27 cellular contexts compared by ENCODE assay signal in genomic region chr6:117617766-117618035, GRCh38. TPM values are rescaled to one million over a fixed set of nuclear protein-coding genes. Genes with fewer than 3 reads are reported as not detected.
DNase-seq lines count a peak whose midpoint lies in the region; ATAC-seq, FAIRE-seq and TF ChIP-seq lines count a peak whose summit lies in the region.
"Had no signal": no experiment of that assay in that cellular context is flagged by ENCODE, and none has a peak within 500 bp of the region (broad histone marks: within the 10 kb centered on the region; RNA-seq: fewer than 3 reads in every experiment).

No MANE protein-coding gene starts in this region.

- no peak for DNase-seq in MG63
- DNase-seq in astrocyte (ENCODE audit: low read depth), result no peak
- DNase-seq in nephron progenitor cell, result no peak
- DNase-seq in NCI-H2029 (lab: John Stamatoyannopoulos, UW), result no peak
- DNase-seq in smooth muscle cell (lab: John Stamatoyannopoulos, UW; ENCODE audit: unreplicated experiment), result no peak
- DNase-seq in sciatic nerve (ENCODE audit: low spot score), result no peak
- DNase-seq in GM13976 (ENCODE audit: low spot score), result no peak
- DNase-seq: activated CD4-positive, alpha-beta T cell treated with anti-CD3 and anti-CD28 coated beads for 1 hour; activated T-cell treated with anti-CD3 and anti-CD28 coated beads for 4 hours; caudate nucleus; CD8-positive, alpha-beta memory T cell; esophagus squamous epithelium; mucosa of descending colon; NCI-H2029 treated with DMSO at 0.1 percent for 48 hours; NCI-H526; NK-92 treated with Interleukin-12 subunit alpha and Interleukin-12 subunit beta, amount 100 ng/mL, for 24 hours; PC-9; retina; small intestine had no signal

- no peaks in the 10 kb centered on the region for H3K27me3 Mint-ChIP-seq in astrocyte (ENCODE audit: low read depth, unreplicated experiment)
- H3K27me3 Mint-ChIP-seq in nephron progenitor cell (ENCODE audit: low read depth, poor library complexity), result peaks cover 6% of the 10 kb centered on the region
- H3K27me3 Mint-ChIP-seq: dendritic cell treated with granulocyte-macrophage colony-stimulating factor and Interleukin-4, amounts not matched to agents 40 ng/mL and 50 ng/mL, for 4 days had no signal

- H3F3A ChIP-seq in smooth muscle cell (ENCODE audit: low read depth), result no peaks in the 10 kb centered on the region

- H3K9ac ChIP-seq in ES-I3 (ENCODE audit: low read depth, low read length) (peak overlapping the region; percentile 10; the same call in 1 of the 2 replicates), astrocyte (ENCODE audit: low read length) (no peak overlapping the region), smooth muscle cell (ENCODE audit: low read depth) (no peak overlapping the region)
- H3K9ac ChIP-seq: parathyroid adenoma had no signal

- in situ Hi-C loops in GM13976 (cut with MboI; ENCODE audit: low sequenced_read_pairs, unreplicated experiment), result no loop called here

- peaks cover 6% of the 10 kb centered on the region for H3K9me3 Mint-ChIP-seq in astrocyte (ENCODE audit: unreplicated experiment)
- peaks cover 22% of the 10 kb centered on the region for H3K9me3 Mint-ChIP-seq in nephron progenitor cell
- H3K9me3 Mint-ChIP-seq: nephron had no signal

- H3K4me3 Mint-ChIP-seq in astrocyte (ENCODE audit: unreplicated experiment), result no peak overlapping the region
- no peak overlapping the region for H3K4me3 Mint-ChIP-seq in nephron progenitor cell
- H3K4me3 Mint-ChIP-seq: B cell; dendritic cell treated with granulocyte-macrophage colony-stimulating factor and Interleukin-4, amounts not matched to agents 40 ng/mL and 50 ng/mL, for 4 days; nephron; stimulated activated naive CD8-positive, alpha-beta T cell treated with anti-CD3 and anti-CD28 coated beads, Interleukin-15, Interleukin-2, amounts not matched to agents 100 ng/mL and 50 ng/mL, for 24 hours had no signal

- H3K36me3 Mint-ChIP-seq in astrocyte (ENCODE audit: low read depth, unreplicated experiment) (no peaks in the 10 kb centered on the region), nephron progenitor cell (ENCODE audit: low read depth) (no peaks in the 10 kb centered on the region)
- H3K36me3 Mint-ChIP-seq: CD8-positive, alpha-beta memory T cell had no signal

- peak overlapping the region; percentile 24 for H3K4me3 ChIP-seq in MG63
- H3K4me3 ChIP-seq in astrocyte (ENCODE audit: insufficient read depth, low read depth, low read length), result no peak overlapping the region
- H3K4me3 ChIP-seq in smooth muscle cell, result no peak overlapping the region
- H3K4me3 ChIP-seq: esophagus squamous epithelium, HAP-1, mucosa of descending colon, PC-9, thoracic aorta had no signal

- 89% methylated on average over 3 of the region's 3 CpGs for WGBS in smooth muscle cell (ENCODE audit: low lambda C conversion rate)

- no peak for FAIRE-seq in astrocyte (lab: Jason Lieb, UNC)

- H3K4me1 Mint-ChIP-seq in astrocyte (ENCODE audit: low read depth, unreplicated experiment) (peaks cover 30% of the 10 kb centered on the region), nephron progenitor cell (peaks cover 7% of the 10 kb centered on the region)
- H3K4me1 Mint-ChIP-seq: B cell, nephron had no signal

- H3K79me2 ChIP-seq in astrocyte (ENCODE audit: insufficient read depth, low read length), result no peaks in the 10 kb centered on the region
- no peaks in the 10 kb centered on the region for H3K79me2 ChIP-seq in smooth muscle cell (ENCODE audit: low read depth)
- H3K79me2 ChIP-seq: parathyroid adenoma had no signal

- no peak overlapping the region for H2AFZ ChIP-seq in astrocyte (ENCODE audit: low read depth, low read length)
- H2AFZ ChIP-seq in smooth muscle cell (ENCODE audit: low read depth), result no peak overlapping the region
- H2AFZ ChIP-seq: parathyroid adenoma, PC-9 had no signal

- H3K27ac Mint-ChIP-seq in astrocyte (ENCODE audit: unreplicated experiment) (no peak overlapping the region), nephron progenitor cell (peak overlapping the region; percentile 38)
- H3K27ac Mint-ChIP-seq: B cell; dendritic cell treated with granulocyte-macrophage colony-stimulating factor and Interleukin-4, amounts not matched to agents 40 ng/mL and 50 ng/mL, for 4 days; nephron had no signal

- H3K9me3 ChIP-seq in ES-I3 (ENCODE audit: control insufficient read depth, insufficient read depth, low read length) (no peaks in the 10 kb centered on the region), MG63 (no peaks in the 10 kb centered on the region), astrocyte (ENCODE audit: insufficient read depth, low read depth, low read length) (no peaks in the 10 kb centered on the region), smooth muscle cell (replicated peaks; ENCODE audit: low read depth) (no peaks in the 10 kb centered on the region)
- H3K9me3 ChIP-seq: esophagus squamous epithelium, HAP-1, mucosa of descending colon, thoracic aorta had no signal

- TF ChIP-seq CTCF in astrocyte (IDR thresholded peaks at IDR 0.05; ENCODE audit: insufficient read depth, low read depth, low read length) (no peak), nephron progenitor cell (IDR thresholded peaks at IDR 0.05) (no peak), smooth muscle cell (IDR thresholded peaks at IDR 0.05; ENCODE audit: borderline replicate concordance, insufficient read depth, poor library complexity, severe bottlenecking) (no peak), GM13976 (IDR thresholded peaks at IDR 0.05; ENCODE audit: borderline replicate concordance, control extremely low read depth, extremely low read depth, insufficient read depth, missing control alignments) (no peak)

- H3K36me3 ChIP-seq in ES-I3 (ENCODE audit: insufficient read depth, low read length), result no peaks in the 10 kb centered on the region
- no peaks in the 10 kb centered on the region for H3K36me3 ChIP-seq in MG63
- H3K36me3 ChIP-seq in astrocyte (ENCODE audit: insufficient read depth, low read length), result no peaks in the 10 kb centered on the region
- no peaks in the 10 kb centered on the region for H3K36me3 ChIP-seq in smooth muscle cell (ENCODE audit: low read depth)
- H3K36me3 ChIP-seq: esophagus squamous epithelium, HAP-1, thoracic aorta had no signal

- H3K4me1 ChIP-seq in ES-I3 (ENCODE audit: insufficient read depth, low read length), result peaks cover 28% of the 10 kb centered on the region
- H3K4me1 ChIP-seq in astrocyte (ENCODE audit: insufficient read depth, low read length), result peaks cover 7% of the 10 kb centered on the region
- H3K4me1 ChIP-seq in smooth muscle cell (ENCODE audit: low read depth), result peaks cover 12% of the 10 kb centered on the region
- H3K4me1 ChIP-seq: esophagus squamous epithelium, parathyroid adenoma had no signal

- H3K27me3 ChIP-seq in MG63 (no peaks in the 10 kb centered on the region), astrocyte (ENCODE audit: insufficient read depth, low read length) (no peaks in the 10 kb centered on the region), smooth muscle cell (ENCODE audit: low read depth) (no peaks in the 10 kb centered on the region)
- H3K27me3 ChIP-seq: esophagus squamous epithelium had no signal

- intact Hi-C loops in sciatic nerve (cut with DNase I), result no loop called here

- H3K27ac ChIP-seq in astrocyte (ENCODE audit: low read depth, low read length) (no peak overlapping the region), smooth muscle cell (ENCODE audit: low read depth) (no peak overlapping the region)
- H3K27ac ChIP-seq: esophagus squamous epithelium, parathyroid adenoma, PC-9, thoracic aorta had no signal

- no peak for ATAC-seq in sciatic nerve
- ATAC-seq: mucosa of descending colon had no signal

- no peaks in the 10 kb centered on the region for H4K20me1 ChIP-seq in astrocyte (ENCODE audit: insufficient read depth, low read length)
- no peaks in the 10 kb centered on the region for H4K20me1 ChIP-seq in smooth muscle cell (ENCODE audit: low read depth)

- H3K4me2 ChIP-seq in astrocyte (ENCODE audit: low read length) (peak overlapping the region; percentile 44), smooth muscle cell (no peak overlapping the region)
- H3K4me2 ChIP-seq: PC-9 had no signal

RNA-seq across cellular contexts. Expression of gene GOPC, which starts 15.4 kb away (rescaled TPM):
- total RNA-seq in MG63 (2014; rRNA removed; shearing (Covaris generic); ENCODE audit: low replicate concordance), result 15.4 and 18.5 TPM in 2 replicates
- total RNA-seq in astrocyte, result 45.0 and 48.7 TPM in 2 replicates
- total RNA-seq in smooth muscle cell, result 73.7 and 77.6 TPM in 2 replicates
- polyA plus RNA-seq in smooth muscle cell, result 26.5 and 38.3 TPM in 2 replicates
- 31.5 TPM for total RNA-seq in sciatic nerve

RNA-seq across cellular contexts. Expression of gene NUS1, which starts 57.6 kb away (rescaled TPM):
- 33.9 and 44.9 TPM in 2 replicates for total RNA-seq in MG63 (2014; rRNA removed; shearing (Covaris generic); ENCODE audit: low replicate concordance)
- 45.7 and 47.3 TPM in 2 replicates for total RNA-seq in astrocyte
- 35.4 and 38.9 TPM in 2 replicates for total RNA-seq in smooth muscle cell
- 17.9 and 18.5 TPM in 2 replicates for polyA plus RNA-seq in smooth muscle cell
- 25.9 TPM for total RNA-seq in sciatic nerve
